Comparison of ENCODE assay signal across 30 cellular contexts in the genomic region with DNA sequence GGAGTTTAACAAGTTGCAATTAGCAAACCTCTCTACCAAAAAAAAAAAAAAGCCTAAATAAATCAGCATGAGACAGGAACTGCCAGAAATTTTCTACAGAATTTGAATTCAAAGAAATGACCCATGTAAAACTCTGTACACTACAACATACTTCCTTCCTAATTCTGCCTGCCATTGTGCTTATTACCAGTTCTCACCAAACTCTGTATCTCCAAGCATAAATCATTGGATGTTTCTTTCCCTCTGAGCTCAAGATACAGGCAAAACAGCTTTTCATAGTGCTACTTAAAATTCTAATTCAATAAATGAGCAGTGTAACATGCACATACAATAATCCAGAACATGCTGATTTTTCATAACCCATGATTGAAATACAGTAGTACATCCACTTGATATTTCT.
DNase-seq lines count a peak whose midpoint lies in the region; ATAC-seq, FAIRE-seq and TF ChIP-seq lines count a peak whose summit lies in the region.
"Had no signal": no experiment of that assay in that cellular context is flagged by ENCODE, and none has a peak within 500 bp of the region (broad histone marks: within the 10 kb centered on the region; RNA-seq: fewer than 3 reads in every experiment).

No MANE protein-coding gene starts in this region.

- H3K9ac ChIP-seq in mammary epithelial cell (ENCODE audit: insufficient read depth, low read length) (no peak overlapping the region), GM12878 (ENCODE audit: control insufficient read depth, insufficient read depth, low read length) (no peak overlapping the region)
- H3K9ac ChIP-seq: BLaER1 had no signal

- H3K36me3 ChIP-seq in mammary epithelial cell (ENCODE audit: insufficient read depth, low read length): peaks cover 4% of the 10 kb centered on the region
- peaks cover 0 to 8% of the 10 kb centered on the region in 2 experiments; a peak in 2 of 4 replicates for H3K36me3 ChIP-seq in GM12878 (ENCODE audit: control insufficient read depth in 2 of 2, insufficient read depth in 2 of 2, low read length in 1 of 2)
- H3K36me3 ChIP-seq: gastrocnemius medialis had no signal

- no peak overlapping the region for H3K4me2 ChIP-seq in mammary epithelial cell (ENCODE audit: insufficient read depth, low read depth, low read length)
- H3K4me2 ChIP-seq in GM12878 (ENCODE audit: control insufficient read depth, insufficient read depth): no peak overlapping the region
- H3K4me2 ChIP-seq: BLaER1 had no signal

- peaks cover 18% of the 10 kb centered on the region for H3K4me1 ChIP-seq in mammary epithelial cell (ENCODE audit: insufficient read depth, low read length)
- H3K4me1 ChIP-seq in GM12878 (ENCODE audit: control insufficient read depth, insufficient read depth, low read length): no peaks in the 10 kb centered on the region
- H3K4me1 ChIP-seq: BLaER1 had no signal

- H3K27me3 ChIP-seq in mammary epithelial cell (ENCODE audit: insufficient read depth, low read length) (no peaks in the 10 kb centered on the region), GM12878 (replicated peaks in 1 of 2; ENCODE audit: control insufficient read depth in 2 of 2, insufficient read depth in 2 of 2, low read length in 1 of 2) (no peaks in the 10 kb centered on the region)
- H3K27me3 ChIP-seq: BLaER1, esophagus muscularis mucosa, gastrocnemius medialis, tibial artery had no signal

- peaks cover 46% of the 10 kb centered on the region for H3K79me2 ChIP-seq in mammary epithelial cell (ENCODE audit: insufficient read depth, low read length)
- H3K79me2 ChIP-seq in GM12878 (ENCODE audit: control insufficient read depth, insufficient read depth, low read length): no peaks in the 10 kb centered on the region

- no peak for TF ChIP-seq POLR2A in GM12878 (IDR thresholded peaks at IDR 0.05; ENCODE audit: low read depth, low read length)

- no peak overlapping the region for H3K4me3 ChIP-seq in mammary epithelial cell (replicated peaks in 1 of 3; ENCODE audit: insufficient read depth in 1 of 3, low read depth in 2 of 3, low read length in 3 of 3)
- no peak overlapping the region for H3K4me3 ChIP-seq in GM12878
- H3K4me3 ChIP-seq: BLaER1, esophagus muscularis mucosa, tibial artery had no signal

- H4K20me1 ChIP-seq in mammary epithelial cell (ENCODE audit: insufficient read depth, low read length) (no peaks in the 10 kb centered on the region), GM12878 (ENCODE audit: control insufficient read depth, insufficient read depth) (no peaks in the 10 kb centered on the region)

- ATAC-seq in GM12878: peak; percentile 18; the same call in 1 of the 3 replicates
- no peak for ATAC-seq in memory B cell (ENCODE audit: low read depth)
- no peak for ATAC-seq in HG03439 (IDR thresholded peaks at IDR 0.05; ENCODE audit: unreplicated experiment)
- no peak for ATAC-seq in HG03378 (IDR thresholded peaks at IDR 0.05; ENCODE audit: unreplicated experiment)
- ATAC-seq: activated T-helper 17 cell treated with anti-CD3 and anti-CD28 coated beads, Interleukin-2, amount 50 U/mL, for 72 hours; gastrocnemius medialis had no signal

- H3K36me3 Mint-ChIP-seq in MCF 10A (ENCODE audit: insufficient read depth, unreplicated experiment) (peaks cover 53% of the 10 kb centered on the region), memory B cell (peaks cover 17% of the 10 kb centered on the region)

- FAIRE-seq in GM12878 (lab: Jason Lieb, UNC): no peak
- FAIRE-seq: small intestine, TTC549 had no signal

- CTCF ChIA-PET in MCF 10A (lab: Yijun Ruan, JAX): interaction anchor here (0.8 kb wide), 1 partner anchor 17 kb away, joined by 3 read pairs; no protein-coding TSS in a partner anchor
- CTCF ChIA-PET in mammary epithelial cell (lab: Charles Lee; ENCODE audit: low non-redundant PET): no interaction called here
- CTCF ChIA-PET in GM12878 (lab: Yijun Ruan, JAX): interaction anchor here (0.6 kb wide), 1 partner anchor 69 kb away, joined by 4 read pairs; no protein-coding TSS in a partner anchor

- no peak for TF ChIP-seq EP300 in GM12878 (IDR thresholded peaks at IDR 0.05; ENCODE audit: borderline replicate concordance in 1 of 2, control insufficient read depth in 1 of 2, low read depth in 2 of 2, low read length in 2 of 2)

- H2AFZ ChIP-seq in mammary epithelial cell (ENCODE audit: low read depth, low read length) (no peak overlapping the region), GM12878 (ENCODE audit: control insufficient read depth, low read depth, low read length) (no peak overlapping the region)

- H3K9me3 Mint-ChIP-seq in MCF 10A (ENCODE audit: unreplicated experiment): no peaks in the 10 kb centered on the region
- no peaks in the 10 kb centered on the region for H3K9me3 Mint-ChIP-seq in memory B cell
- H3K9me3 Mint-ChIP-seq: activated T-helper 17 cell treated with anti-CD3 and anti-CD28 coated beads, Interleukin-2, amount 50 U/mL, for 72 hours had no signal

- H3K9me3 ChIP-seq in mammary epithelial cell (replicated peaks; ENCODE audit: insufficient read depth, low read length): no peaks in the 10 kb centered on the region
- peaks cover 2% of the 10 kb centered on the region; the same call in 2 of the 3 replicates for H3K9me3 ChIP-seq in GM12878 (replicated peaks; ENCODE audit: control insufficient read depth, insufficient read depth, low read length)
- H3K9me3 ChIP-seq: esophagus muscularis mucosa, gastrocnemius medialis, tibial artery had no signal

- intact Hi-C loops in MCF 10A (cut with micrococcal nuclease) (no loop called here), mammary epithelial cell (cut with micrococcal nuclease) (loop anchor here (10.0 kb wide), 1 partner anchor 85 kb away; the partner anchor contains the start of gene EIF4G3), GM12878 (cut with micrococcal nuclease; ENCODE audit: unreplicated experiment) (no loop called here)

- dilution Hi-C loops in mammary epithelial cell (cut with HindIII; ENCODE audit: low sequenced_read_pairs): no loop called here

- H3K27ac Mint-ChIP-seq in MCF 10A (ENCODE audit: low read depth, unreplicated experiment) (peak overlapping the region; percentile 92), memory B cell (peak overlapping the region; percentile 92)
- H3K27ac Mint-ChIP-seq: activated naive CD8-positive, alpha-beta T cell treated with anti-CD3 and anti-CD28 coated beads for 36 hours; activated T-helper 17 cell treated with anti-CD3 and anti-CD28 coated beads, Interleukin-2, amount 50 U/mL, for 72 hours had no signal

- no peaks in the 10 kb centered on the region for H3K27me3 Mint-ChIP-seq in MCF 10A (ENCODE audit: insufficient read depth, unreplicated experiment)
- no peaks in the 10 kb centered on the region for H3K27me3 Mint-ChIP-seq in memory B cell
- H3K27me3 Mint-ChIP-seq: activated naive CD8-positive, alpha-beta T cell treated with anti-CD3 and anti-CD28 coated beads for 36 hours; activated T-helper 17 cell treated with anti-CD3 and anti-CD28 coated beads, Interleukin-2, amount 50 U/mL, for 72 hours had no signal

- no peak for TF ChIP-seq RAD21 in GM12878 (IDR thresholded peaks at IDR 0.05; ENCODE audit: insufficient read depth, low read depth, low read length)

- RAD21 ChIA-PET in GM12878 (lab: Charles Lee; ENCODE audit: unreplicated experiment): no interaction called here

- BruUV-seq in MCF 10A (replicated peaks; lab: Mats Ljungman, UMichigan) (no TSS peak), mammary epithelial cell (replicated peaks; lab: Mats Ljungman, UMichigan) (no TSS peak), GM12878 (replicated peaks; lab: Mats Ljungman, UMichigan) (no TSS peak)

- H3K27ac ChIP-seq in mammary epithelial cell (ENCODE audit: insufficient read depth, low read depth, low read length): no peak overlapping the region
- H3K27ac ChIP-seq in GM12878 (ENCODE audit: control insufficient read depth, insufficient read depth): no peak overlapping the region
- H3K27ac ChIP-seq: BLaER1, esophagus muscularis mucosa, tibial artery had no signal

- SMC1A ChIA-PET in GM12878 (lab: Charles Lee; ENCODE audit: uncharacterized antibody, unreplicated experiment): interaction anchor here (0.7 kb wide), 1 partner anchor 224 kb away, joined by 5 read pairs; no protein-coding TSS in a partner anchor

- no peak for DNase-seq in MCF 10A (ENCODE audit: unreplicated experiment)
- DNase-seq in mammary epithelial cell: no peak
- DNase-seq in GM12878 (ENCODE audit: low read depth, low spot score): no peak
- no peak for DNase-seq in memory B cell (ENCODE audit: low spot score in 2 of 2)
- DNase-seq in NK-92 treated with Interleukin-12 subunit alpha and Interleukin-12 subunit beta, amount 100 ng/mL, for 24 hours (lab: John Stamatoyannopoulos, UW): no peak
- DNase-seq in HK-2 (ENCODE audit: unreplicated experiment): no peak
- DNase-seq: activated CD4-positive, alpha-beta T cell treated with anti-CD3 and anti-CD28 coated beads for 4 hours; activated naive CD8-positive, alpha-beta T cell treated with anti-CD3 and anti-CD28 coated beads for 36 hours; Calu3; cerebellar nuclear complex; effector CD4-positive, alpha-beta T cell; gastrocnemius medialis; hypothalamus; KG1; NCI-H1930; NCI-H2227 treated with DMSO at 0.1 percent for 48 hours; NCI-H748 treated with DMSO at 0.1 percent for 48 hours; nucleus accumbens; OCI-M1; SHP77; small intestine; stimulated activated naive CD4-positive, alpha-beta T cell treated with Interleukin-2 at 50 U/mL for 16 hours; T-helper 1 cell; tibial artery had no signal

- in situ Hi-C loops in mammary epithelial cell (cut with MboI; ENCODE audit: low sequenced_read_pairs in 2 of 2) (no loop called here), GM12878 (cut with MboI) (no loop called here)

- POLR2A ChIA-PET in MCF 10A (lab: Yijun Ruan, JAX): interaction anchor here (0.6 kb wide), 3 partner anchors 13 to 62 kb away, joined by 3 to 4 read pairs (median 3); no protein-coding TSS in a partner anchor
- POLR2A ChIA-PET in GM12878 (lab: Charles Lee): no interaction called here

- H3K4me3 Mint-ChIP-seq in MCF 10A (ENCODE audit: unreplicated experiment): no peak overlapping the region
- peak overlapping the region; percentile 3 for H3K4me3 Mint-ChIP-seq in memory B cell
- H3K4me3 Mint-ChIP-seq: activated naive CD8-positive, alpha-beta T cell treated with anti-CD3 and anti-CD28 coated beads for 36 hours; activated T-helper 17 cell treated with anti-CD3 and anti-CD28 coated beads, Interleukin-2, amount 50 U/mL, for 72 hours had no signal

- TF ChIP-seq CTCF in MCF 10A (IDR thresholded peaks at IDR 0.05; ENCODE audit: unreplicated experiment): no peak
- TF ChIP-seq CTCF in mammary epithelial cell (conservative IDR thresholded peaks at IDR 0.05 in 1 of 2, IDR thresholded peaks at IDR 0.05 in 1 of 2; ENCODE audit: extremely low read depth in 1 of 2, insufficient read depth in 1 of 2, low read depth in 1 of 2, low read length in 2 of 2): no peak
- no peak for TF ChIP-seq CTCF in GM12878 (IDR thresholded peaks at IDR 0.05 in 2 of 3, conservative IDR thresholded peaks at IDR 0.05 in 1 of 3; ENCODE audit: control insufficient read depth in 2 of 3, extremely low read depth in 1 of 3, insufficient read depth in 1 of 3, low read depth in 3 of 3, low read length in 3 of 3)

- peaks cover 28% of the 10 kb centered on the region for H3K4me1 Mint-ChIP-seq in MCF 10A (ENCODE audit: insufficient read depth, unreplicated experiment)
- H3K4me1 Mint-ChIP-seq in memory B cell: peaks cover 25% of the 10 kb centered on the region

TF ChIP-seq in GM12878, 131 proteins besides CTCF, POLR2A, EP300 and RAD21 (continues in another document):
- TF ChIP-seq SRF (IDR thresholded peaks at IDR 0.05; ENCODE audit: low read depth in 2 of 2, low read length in 2 of 2): no peak
- TF ChIP-seq NFXL1 (IDR thresholded peaks at IDR 0.05; ENCODE audit: borderline replicate concordance): no peak
